In the genomic region with DNA sequence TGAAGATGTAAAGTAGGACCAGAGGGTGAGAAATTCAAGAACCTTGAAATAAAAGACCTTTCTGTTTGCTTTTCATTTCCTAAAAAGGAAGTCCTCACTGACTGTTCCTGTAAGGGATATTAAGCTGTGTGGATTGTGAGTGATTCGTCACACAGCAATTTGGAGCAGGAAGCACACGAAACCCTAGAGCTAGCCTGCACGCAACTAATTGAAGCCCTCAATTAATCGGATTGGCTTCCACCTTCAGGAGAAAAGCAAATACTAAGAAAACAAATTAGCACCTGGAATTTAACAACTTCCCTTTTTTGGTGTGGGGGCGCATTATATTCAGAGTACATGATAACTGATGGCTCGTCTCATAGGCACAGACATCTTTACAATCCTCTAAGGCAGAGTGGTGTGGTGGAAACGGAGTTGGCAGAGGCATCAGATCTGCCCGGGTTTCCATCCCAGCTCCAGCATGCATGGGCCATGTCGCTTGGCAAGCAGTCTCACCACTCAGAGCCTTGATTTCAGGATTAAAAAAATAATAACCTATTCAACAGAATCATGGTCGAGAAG, we compare ENCODE assay signal across 10 cellular contexts.
DNase-seq lines count a peak whose midpoint lies in the region; TF ChIP-seq lines count a peak whose summit lies in the region.
"Had no signal": no experiment of that assay in that cellular context is flagged by ENCODE, and none has a peak within 500 bp of the region (broad histone marks: within the 10 kb centered on the region; RNA-seq: fewer than 3 reads in every experiment).

No MANE protein-coding gene starts in this region.

- H3K4me3 ChIP-seq in fibroblast of villous mesenchyme (ENCODE audit: low read depth, low read length) (no peak overlapping the region), tibial artery (peak overlapping the region in 1 of 2 donors; percentile 1), transverse colon (no peak overlapping the region)
- H3K4me3 ChIP-seq: cardiac muscle cell had no signal

- H3K27ac ChIP-seq in tibial artery (peak overlapping the region; percentile 68 to 71), transverse colon (no peak overlapping the region)
- H3K27ac ChIP-seq: C4-2B, cardiac muscle cell had no signal

- H3K9me3 ChIP-seq in tibial artery (no peaks in the 10 kb centered on the region), transverse colon (no peaks in the 10 kb centered on the region)

- H3K27me3 ChIP-seq in tibial artery (no peaks in the 10 kb centered on the region), transverse colon (peaks cover 24% of the 10 kb centered on the region)
- H3K27me3 ChIP-seq: cardiac muscle cell had no signal

- H3K36me3 ChIP-seq in tibial artery = no peaks in the 10 kb centered on the region
- no peaks in the 10 kb centered on the region for H3K36me3 ChIP-seq in transverse colon
- H3K36me3 ChIP-seq: cardiac muscle cell had no signal

- peak; percentile 16 for DNase-seq in NOMO-1 (lab: John Stamatoyannopoulos, UW; ENCODE audit: unreplicated experiment in 2 of 2)
- DNase-seq in NOMO-1 treated with dmso at 0.1 percent for 144 hours (lab: John Stamatoyannopoulos, UW; ENCODE audit: unreplicated experiment) = no peak
- DNase-seq in OCI-M1 (lab: John Stamatoyannopoulos, UW) = peak; percentile 28
- DNase-seq in fibroblast of villous mesenchyme (ENCODE audit: low read depth) = peak; percentile 71
- DNase-seq in tibial artery = no peak
- no peak for DNase-seq in transverse colon
- no peak for DNase-seq in GM10266 (ENCODE audit: extremely low spot score)
- no peak for DNase-seq in DMS79 treated with DMSO at 0.1 percent for 48 hours (lab: John Stamatoyannopoulos, UW)

- intact Hi-C loops in tibial artery (cut with DNase I; ENCODE audit: low total_unique reads) = loop anchor here (2.0 to 5.0 kb wide), 2 partner anchors 135 to 640 kb away; no protein-coding TSS in a partner anchor
- intact Hi-C loops in transverse colon (cut with DNase I; ENCODE audit: low total_unique reads) = loop anchor here (5.0 kb wide), 1 partner anchor 130 kb away; no protein-coding TSS in a partner anchor

- no peak for TF ChIP-seq POLR2A in transverse colon (IDR thresholded peaks at IDR 0.05)

- WGBS in transverse colon (ENCODE audit: low coverage in 1 of 2), 2 donors = 33 to 43% methylated on average over 10 of the region's 10 CpGs

- TF ChIP-seq CTCF in fibroblast of villous mesenchyme (IDR thresholded peaks at IDR 0.05; ENCODE audit: insufficient read depth, low read depth, low read length) = no peak
- TF ChIP-seq CTCF in tibial artery (IDR thresholded peaks at IDR 0.05) = no peak
- TF ChIP-seq CTCF in transverse colon (IDR thresholded peaks at IDR 0.05) = no peak
- TF ChIP-seq CTCF in GM10266 (IDR thresholded peaks at IDR 0.05; ENCODE audit: control insufficient read depth, insufficient read depth, low read depth, missing control alignments) = no peak

- H3K4me1 ChIP-seq in tibial artery = peaks cover 0 to 57% (median 26%) of the 10 kb centered on the region in 4 donors
- H3K4me1 ChIP-seq in transverse colon = peaks cover 0 to 9% (median 2%) of the 10 kb centered on the region in 4 donors

- in situ Hi-C loops in transverse colon (cut with MboI; ENCODE audit: low pct_ligation_motif_present in 1 of 4, low pct_unique_long_range_greater_than_20kb in 1 of 4, low sequenced_read_pairs in 3 of 4) = loop anchor here (5.0 to 25.0 kb wide), 7 partner anchors 137 to 665 kb away; no protein-coding TSS in a partner anchor

- TF ChIP-seq EP300 in transverse colon (IDR thresholded peaks at IDR 0.05; ENCODE audit: low read depth) = no peak

Comparison
In these comparisons a context has a peak if more than half of its experiments do, and no peak if none do; other contexts are left out.
1. DNase-seq: peak in NOMO-1 (2 of 2), OCI-M1 (single experiment) and fibroblast of villous mesenchyme (single experiment); none in NOMO-1 treated with dmso at 0.1 percent for 144 hours (single experiment), tibial artery (0 of 2), transverse colon (single experiment), GM10266 (single experiment) and DMS79 treated with DMSO at 0.1 percent for 48 hours (single experiment).
2. H3K27ac ChIP-seq: peak in tibial artery (2 of 2); none in transverse colon (0 of 4).